Comparison of ENCODE assay signal across 22 cellular contexts in the genomic region with DNA sequence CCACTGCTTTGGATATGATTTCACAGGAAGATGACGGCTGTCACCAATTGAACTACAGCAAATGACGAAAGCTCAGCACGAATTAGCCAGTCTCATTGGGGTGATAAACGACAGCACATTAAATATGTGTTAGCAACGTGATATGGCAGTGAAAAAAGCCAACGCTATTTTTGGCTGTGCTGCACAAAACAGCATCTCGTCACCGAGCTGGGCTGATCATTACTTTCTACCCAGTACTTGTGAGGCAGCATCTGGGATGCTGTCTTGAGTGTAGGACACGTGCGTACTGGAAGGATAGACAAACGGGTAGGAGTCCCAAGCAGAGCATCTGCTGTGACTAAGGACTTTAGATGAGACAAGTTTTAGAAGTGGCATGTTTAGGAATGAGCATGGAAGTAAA.
"Had no signal": no experiment of that assay in that cellular context is flagged by ENCODE, and none has a peak within 500 bp of the region (broad histone marks: within the 10 kb centered on the region; RNA-seq: fewer than 3 reads in every experiment).

No MANE protein-coding gene starts in this region.

- H3K27me3 ChIP-seq: ascending aorta, body of pancreas had no signal

- H3K4me3 ChIP-seq: ascending aorta, body of pancreas had no signal

- H3K9me3 ChIP-seq: ascending aorta, body of pancreas had no signal

- DNase-seq: activated CD4-positive, alpha-beta T cell treated with anti-CD3 and anti-CD28 coated beads for 48 hours; activated CD4-positive, alpha-beta T cell treated with anti-CD3 and anti-CD28 coated beads, Interleukin-2, amount 50 U/mL, for 4 hours; activated CD4-positive, CD25-positive, alpha-beta regulatory T cell treated with anti-CD3 and anti-CD28 coated beads, Interleukin-2, amount 50 U/mL, for 72 hours; activated CD8-positive, alpha-beta memory T cell treated with anti-CD3 and anti-CD28 coated beads, Interleukin-2, amount 50 U/mL, for 48 hours; activated CD8-positive, alpha-beta T cell treated with anti-CD3 and anti-CD28 coated beads, Interleukin-2, amount 10 ng/mL, durations not matched to agents 7 days and 5 days; activated effector memory CD4-positive, alpha-beta T cell treated with Interleukin-2 at 50 U/mL for 16 hours; activated naive CD4-positive, alpha-beta T cell; activated T-cell treated with anti-CD3 and anti-CD28 coated beads, Interleukin-2, amount 50 U/mL, for 24 hours; body of pancreas; IMR-90; KBM-7; NCI-H1048; NCI-H146; NCI-H187 treated with DMSO at 0.1 percent for 48 hours; NCI-H2081 treated with DMSO at 0.1 percent for 48 hours; NCI-H446; PC-3; SHP77 treated with DMSO at 0.1 percent for 48 hours; T-helper 17 cell; T-helper 9 cell had no signal

- H3K27ac ChIP-seq: ascending aorta, body of pancreas had no signal

- H3K4me1 ChIP-seq: ascending aorta, body of pancreas had no signal

- ATAC-seq: activated CD8-positive, alpha-beta T cell treated with anti-CD3 and anti-CD28 coated beads, Interleukin-2, amount 10 ng/mL, durations not matched to agents 7 days and 5 days; body of pancreas; PC-3; T-helper 17 cell; WTC11 had no signal

- H3K36me3 ChIP-seq: ascending aorta had no signal
